In genomic region chr19:15526408-15526807, GRCh38 we compare ENCODE assay signal across 8 cellular contexts. TPM values are rescaled to one million over a fixed set of nuclear protein-coding genes. Genes with fewer than 3 reads are reported as not detected.
"Had no signal": no experiment of that assay in that cellular context is flagged by ENCODE, and none has a peak within 500 bp of the region (broad histone marks: within the 10 kb centered on the region; RNA-seq: fewer than 3 reads in every experiment).

No MANE protein-coding gene starts in this region.

- H3K4me3 ChIP-seq: GM12878 had no signal

- DNase-seq: GDM1, GF-D8 had no signal

- ATAC-seq: GM12878 had no signal

- FAIRE-seq: G401.6, GM12878, GM12891, GM12892, GM18507 had no signal

RNA-seq across cellular contexts. Expression of gene CYP4F22, which starts 18.1 kb away (rescaled TPM):
- total RNA-seq: GM12878 had no signal
- polyA plus RNA-seq: GM12878 had no signal

RNA-seq across cellular contexts. Expression of gene PGLYRP2, which starts 47.1 kb away (rescaled TPM):
- total RNA-seq: G401 had no signal
